ENCODE assay signal across 16 cellular contexts in the genomic region with DNA sequence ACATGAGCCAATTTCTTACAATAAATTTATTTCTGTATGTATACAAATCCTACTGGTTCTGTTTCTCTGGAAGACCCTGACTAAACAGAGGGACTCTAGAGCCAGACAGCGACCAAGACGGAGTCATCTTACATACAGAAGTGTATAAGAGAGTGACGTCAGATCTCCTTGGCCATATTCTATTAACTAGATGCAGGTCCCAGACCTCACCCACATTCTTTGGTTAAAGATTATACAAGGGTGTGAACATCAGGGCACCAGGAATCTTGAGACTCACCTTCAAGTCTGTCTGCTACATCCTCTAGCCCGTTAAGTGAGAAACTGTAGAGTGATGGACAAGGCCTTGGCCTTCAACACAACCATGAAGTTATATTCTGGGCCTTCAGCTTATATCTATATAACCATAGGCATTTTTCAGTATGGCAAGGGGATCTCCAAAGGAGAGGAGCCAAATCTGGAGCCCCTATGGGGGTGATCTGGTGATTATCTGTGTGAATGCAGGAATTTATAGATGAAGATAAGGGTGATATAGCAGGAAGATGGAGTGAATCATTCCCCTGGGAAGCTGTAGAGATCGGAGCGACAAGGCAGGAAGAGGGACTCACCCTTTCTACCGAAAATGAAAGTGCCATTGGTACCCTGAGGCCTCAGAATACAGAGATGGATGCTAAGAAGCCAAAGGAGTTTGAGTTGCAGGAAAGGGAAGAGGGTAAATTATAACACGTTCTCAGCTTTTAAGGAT.
"Had no signal": no experiment of that assay in that cellular context is flagged by ENCODE, and none has a peak within 500 bp of the region (broad histone marks: within the 10 kb centered on the region; RNA-seq: fewer than 3 reads in every experiment).

No MANE protein-coding gene starts in this region.

- H3K9me3 ChIP-seq: mucosa of descending colon, sigmoid colon, testis, tibial nerve had no signal

- H3K27ac ChIP-seq: sigmoid colon, skin epidermis, testis, tibial nerve had no signal

- DNase-seq: foreskin melanocyte; head of caudate nucleus; hypothalamus; kidney glomerular epithelial cell; mucosa of descending colon; naive thymus-derived CD8-positive, alpha-beta T cell; posterior cingulate gyrus; sigmoid colon; stimulated activated CD4-positive, alpha-beta T cell treated with anti-CD3 and anti-CD28 coated beads, Interleukin-2, amount 100 ng/mL, for 24 hours; stimulated activated CD4-positive, alpha-beta T cell treated with anti-CD3 and anti-CD28 coated beads, Interleukin-4, amount 100 ng/mL, for 4 hours; stimulated activated naive B cell treated with anti-CD40 and anti-IgM and Interleukin-4, amounts not matched to agents 10 μg/mL and 1 μg/mL and 100 μg/mL, for 72 hours; stimulated activated naive CD8-positive, alpha-beta T cell treated with anti-CD3 and anti-CD28 coated beads, Interleukin-15, amount 100 ng/mL, for 72 hours; testis had no signal

- ATAC-seq: left lobe of liver; mucosa of descending colon; naive thymus-derived CD8-positive, alpha-beta T cell; stimulated activated naive B cell treated with anti-CD40 and anti-IgM and Interleukin-4, amounts not matched to agents 10 μg/mL and 1 μg/mL and 100 μg/mL, for 72 hours; stimulated activated naive CD8-positive, alpha-beta T cell treated with anti-CD3 and anti-CD28 coated beads, Interleukin-15, amount 100 ng/mL, for 72 hours had no signal

- H3K27me3 ChIP-seq: sigmoid colon, testis, tibial nerve had no signal

- H3K4me1 ChIP-seq: sigmoid colon, testis, tibial nerve had no signal

- H3K4me3 ChIP-seq: mucosa of descending colon, sigmoid colon, skin epidermis, testis, tibial nerve had no signal

- H3K36me3 ChIP-seq: sigmoid colon, tibial nerve had no signal
